In genomic region chr16:75260856-75261589, GRCh38 we compare ENCODE assay signal across 1 cellular context.
A peak's percentile ranks its signal among the peaks of the same experiment; 100 is the strongest.
TF ChIP-seq lines count a peak whose summit lies in the region.

No MANE protein-coding gene starts in this region.

TF ChIP-seq in HepG2, 621 proteins besides CTCF, POLR2A, EP300 and RAD21 (continued from another document and continues in another):
- TF ChIP-seq MTERF4 (CRISPR knock-in tag; IDR thresholded peaks at IDR 0.05) (no peak), NR2F2 (IDR thresholded peaks at IDR 0.05; ENCODE audit: borderline replicate concordance, low read depth) (peak; percentile 56; the same call in 1 of the 2 replicates), SMARCC2 (IDR thresholded peaks at IDR 0.05) (no peak), BCL6 (CRISPR knock-in tag; IDR thresholded peaks at IDR 0.05) (peak; percentile 53; the same call in 1 of the 2 replicates), ZNF580 (CRISPR knock-in tag; IDR thresholded peaks at IDR 0.05; ENCODE audit: borderline replicate concordance, low read depth) (no peak), ZSCAN9 (CRISPR knock-in tag; IDR thresholded peaks at IDR 0.05; ENCODE audit: borderline replicate concordance) (no peak), GATAD2A (CRISPR knock-in tag; IDR thresholded peaks at IDR 0.05) (peak; percentile 25; the same call in 1 of the 2 replicates), ZNF710 (CRISPR knock-in tag; IDR thresholded peaks at IDR 0.05; ENCODE audit: borderline replicate concordance) (peak; percentile 68), HDAC2 (CRISPR knock-in tag; IDR thresholded peaks at IDR 0.05) (0 out of 2 replicates have a peak, but pooled peaks have one; percentile 28), NR2F1 (CRISPR knock-in tag; IDR thresholded peaks at IDR 0.05) (peak in 1 of 2 experiments; percentile 65; a peak in 2 of 4 replicates), ZNF230 (CRISPR knock-in tag; IDR thresholded peaks at IDR 0.05) (no peak), CC2D1A (CRISPR knock-in tag; IDR thresholded peaks at IDR 0.05) (no peak), TEAD3 (CRISPR knock-in tag; optimal IDR thresholded peaks at IDR 0.05; ENCODE audit: borderline replicate concordance) (peak; percentile 55), CBX5 (CRISPR knock-in tag; IDR thresholded peaks at IDR 0.05; ENCODE audit: borderline replicate concordance) (no peak), RBM39 (IDR thresholded peaks at IDR 0.05; ENCODE audit: low read depth, low read length, poor library complexity, severe bottlenecking) (no peak), SNAPC2 (CRISPR knock-in tag; IDR thresholded peaks at IDR 0.05) (no peak), ZNF329 (CRISPR knock-in tag; IDR thresholded peaks at IDR 0.05; ENCODE audit: low read depth) (no peak), ZNF335 (CRISPR knock-in tag; IDR thresholded peaks at IDR 0.05) (no peak), SOX13 (IDR thresholded peaks at IDR 0.05) (peak; percentile 81; the same call in 1 of the 2 replicates), SOX13 (CRISPR knock-in tag; conservative IDR thresholded peaks at IDR 0.05 in 1 of 2, IDR thresholded peaks at IDR 0.05 in 1 of 2) (peak in 1 of 2 experiments; percentile 96; a peak in 2 of 4 replicates), DRAP1 (CRISPR knock-in tag; IDR thresholded peaks at IDR 0.05) (no peak), ZNF614 (CRISPR knock-in tag; IDR thresholded peaks at IDR 0.05; ENCODE audit: borderline replicate concordance) (no peak), ZBED4 (CRISPR knock-in tag; IDR thresholded peaks at IDR 0.05; ENCODE audit: borderline replicate concordance) (no peak), ZNF619 (CRISPR knock-in tag; IDR thresholded peaks at IDR 0.05) (no peak), NONO (IDR thresholded peaks at IDR 0.05) (no peak), NONO (CRISPR knock-in tag; conservative IDR thresholded peaks at IDR 0.05) (peak; percentile 28; the same call in 1 of the 2 replicates), RBM22 (optimal IDR thresholded peaks at IDR 0.05; ENCODE audit: low read length) (peak; percentile 74), TSC22D2 (CRISPR knock-in tag; IDR thresholded peaks at IDR 0.05; ENCODE audit: borderline replicate concordance) (peak; percentile 30; the same call in 1 of the 2 replicates), ZZZ3 (CRISPR knock-in tag; IDR thresholded peaks at IDR 0.05; ENCODE audit: borderline replicate concordance) (no peak), ZNF768 (CRISPR knock-in tag; IDR thresholded peaks at IDR 0.05) (peak; percentile 68; the same call in 1 of the 2 replicates), PHF8 (CRISPR knock-in tag; IDR thresholded peaks at IDR 0.05) (0 out of 2 replicates have a peak, but pooled peaks have one; percentile 26), RBFOX2 (IDR thresholded peaks at IDR 0.05; ENCODE audit: low read depth, low read length) (peak; percentile 66), RXRB (CRISPR knock-in tag; IDR thresholded peaks at IDR 0.05; ENCODE audit: borderline replicate concordance) (peak; percentile 64), CEBPG (CRISPR knock-in tag; IDR thresholded peaks at IDR 0.05) (no peak), ZNF382 (CRISPR knock-in tag; IDR thresholded peaks at IDR 0.05; ENCODE audit: borderline replicate concordance) (no peak), SOX6 (IDR thresholded peaks at IDR 0.05) (no peak), SOX6 (CRISPR knock-in tag; IDR thresholded peaks at IDR 0.05) (peak; percentile 90), ZSCAN25 (CRISPR knock-in tag; IDR thresholded peaks at IDR 0.05) (peak; percentile 74), HNF1A (IDR thresholded peaks at IDR 0.05; ENCODE audit: low read depth) (no peak), HNF1A (CRISPR knock-in tag; IDR thresholded peaks at IDR 0.05; ENCODE audit: borderline replicate concordance) (no peak; the same call in 1 of the 2 replicates), SNAPC5 (CRISPR knock-in tag; IDR thresholded peaks at IDR 0.05; ENCODE audit: borderline replicate concordance) (no peak), XBP1 (CRISPR knock-in tag; IDR thresholded peaks at IDR 0.05) (no peak), ZNF549 (CRISPR knock-in tag; IDR thresholded peaks at IDR 0.05) (no peak)
- TF ChIP-seq, protein P1, sequence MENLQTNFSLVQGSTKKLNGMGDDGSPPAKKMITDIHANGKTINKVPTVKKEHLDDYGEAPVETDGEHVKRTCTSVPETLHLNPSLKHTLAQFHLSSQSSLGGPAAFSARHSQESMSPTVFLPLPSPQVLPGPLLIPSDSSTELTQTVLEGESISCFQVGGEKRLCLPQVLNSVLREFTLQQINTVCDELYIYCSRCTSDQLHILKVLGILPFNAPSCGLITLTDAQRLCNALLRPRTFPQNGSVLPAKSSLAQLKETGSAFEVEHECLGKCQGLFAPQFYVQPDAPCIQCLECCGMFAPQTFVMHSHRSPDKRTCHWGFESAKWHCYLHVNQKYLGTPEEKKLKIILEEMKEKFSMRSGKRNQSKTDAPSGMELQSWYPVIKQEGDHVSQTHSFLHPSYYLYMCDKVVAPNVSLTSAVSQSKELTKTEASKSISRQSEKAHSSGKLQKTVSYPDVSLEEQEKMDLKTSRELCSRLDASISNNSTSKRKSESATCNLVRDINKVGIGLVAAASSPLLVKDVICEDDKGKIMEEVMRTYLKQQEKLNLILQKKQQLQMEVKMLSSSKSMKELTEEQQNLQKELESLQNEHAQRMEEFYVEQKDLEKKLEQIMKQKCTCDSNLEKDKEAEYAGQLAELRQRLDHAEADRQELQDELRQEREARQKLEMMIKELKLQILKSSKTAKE (CRISPR knock-in tag; IDR thresholded peaks at IDR 0.05; ENCODE audit: borderline replicate concordance): peak; percentile 82
- TF ChIP-seq, protein P2, sequence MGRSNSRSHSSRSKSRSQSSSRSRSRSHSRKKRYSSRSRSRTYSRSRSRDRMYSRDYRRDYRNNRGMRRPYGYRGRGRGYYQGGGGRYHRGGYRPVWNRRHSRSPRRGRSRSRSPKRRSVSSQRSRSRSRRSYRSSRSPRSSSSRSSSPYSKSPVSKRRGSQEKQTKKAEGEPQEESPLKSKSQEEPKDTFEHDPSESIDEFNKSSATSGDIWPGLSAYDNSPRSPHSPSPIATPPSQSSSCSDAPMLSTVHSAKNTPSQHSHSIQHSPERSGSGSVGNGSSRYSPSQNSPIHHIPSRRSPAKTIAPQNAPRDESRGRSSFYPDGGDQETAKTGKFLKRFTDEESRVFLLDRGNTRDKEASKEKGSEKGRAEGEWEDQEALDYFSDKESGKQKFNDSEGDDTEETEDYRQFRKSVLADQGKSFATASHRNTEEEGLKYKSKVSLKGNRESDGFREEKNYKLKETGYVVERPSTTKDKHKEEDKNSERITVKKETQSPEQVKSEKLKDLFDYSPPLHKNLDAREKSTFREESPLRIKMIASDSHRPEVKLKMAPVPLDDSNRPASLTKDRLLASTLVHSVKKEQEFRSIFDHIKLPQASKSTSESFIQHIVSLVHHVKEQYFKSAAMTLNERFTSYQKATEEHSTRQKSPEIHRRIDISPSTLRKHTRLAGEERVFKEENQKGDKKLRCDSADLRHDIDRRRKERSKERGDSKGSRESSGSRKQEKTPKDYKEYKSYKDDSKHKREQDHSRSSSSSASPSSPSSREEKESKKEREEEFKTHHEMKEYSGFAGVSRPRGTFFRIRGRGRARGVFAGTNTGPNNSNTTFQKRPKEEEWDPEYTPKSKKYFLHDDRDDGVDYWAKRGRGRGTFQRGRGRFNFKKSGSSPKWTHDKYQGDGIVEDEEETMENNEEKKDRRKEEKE (IDR thresholded peaks at IDR 0.05): no peak
- TF ChIP-seq, protein P3, sequence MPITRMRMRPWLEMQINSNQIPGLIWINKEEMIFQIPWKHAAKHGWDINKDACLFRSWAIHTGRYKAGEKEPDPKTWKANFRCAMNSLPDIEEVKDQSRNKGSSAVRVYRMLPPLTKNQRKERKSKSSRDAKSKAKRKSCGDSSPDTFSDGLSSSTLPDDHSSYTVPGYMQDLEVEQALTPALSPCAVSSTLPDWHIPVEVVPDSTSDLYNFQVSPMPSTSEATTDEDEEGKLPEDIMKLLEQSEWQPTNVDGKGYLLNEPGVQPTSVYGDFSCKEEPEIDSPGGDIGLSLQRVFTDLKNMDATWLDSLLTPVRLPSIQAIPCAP (CRISPR knock-in tag; IDR thresholded peaks at IDR 0.05; ENCODE audit: low read depth): no peak
- TF ChIP-seq, protein P4, sequence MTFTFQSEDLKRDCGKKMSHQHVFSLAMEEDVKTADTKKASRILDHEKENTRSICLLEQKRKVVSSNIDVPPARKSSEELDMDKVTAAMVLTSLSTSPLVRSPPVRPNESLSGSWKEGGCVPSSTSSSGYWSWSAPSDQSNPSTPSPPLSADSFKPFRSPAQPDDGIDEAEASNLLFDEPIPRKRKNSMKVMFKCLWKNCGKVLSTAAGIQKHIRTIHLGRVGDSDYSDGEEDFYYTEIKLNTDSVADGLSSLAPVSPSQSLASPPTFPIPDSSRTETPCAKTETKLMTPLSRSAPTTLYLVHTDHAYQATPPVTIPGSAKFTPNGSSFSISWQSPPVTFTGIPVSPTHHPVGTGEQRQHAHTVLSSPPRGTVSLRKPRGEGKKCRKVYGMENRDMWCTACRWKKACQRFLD (CRISPR knock-in tag; IDR thresholded peaks at IDR 0.05; ENCODE audit: borderline replicate concordance): no peak
